ENCODE assay signal across 2 cellular contexts in genomic region chr4:31674313-31674947, GRCh38.
TF ChIP-seq lines count a peak whose summit lies in the region.

No MANE protein-coding gene starts in this region.

TF ChIP-seq in HepG2, 621 proteins besides CTCF, POLR2A, EP300 and RAD21 (continued from another document):
- no peak for TF ChIP-seq ZFP36L2 (CRISPR knock-in tag; IDR thresholded peaks at IDR 0.05)
- no peak for TF ChIP-seq SAFB2 (CRISPR knock-in tag; IDR thresholded peaks at IDR 0.05; ENCODE audit: borderline replicate concordance, low read depth)
- TF ChIP-seq ZNF619 (CRISPR knock-in tag; IDR thresholded peaks at IDR 0.05): no peak
- no peak for TF ChIP-seq ZFAT (CRISPR knock-in tag; conservative IDR thresholded peaks at IDR 0.05)
- no peak for TF ChIP-seq ZBED4 (CRISPR knock-in tag; IDR thresholded peaks at IDR 0.05; ENCODE audit: borderline replicate concordance)
- no peak for TF ChIP-seq PBX2 (CRISPR knock-in tag; IDR thresholded peaks at IDR 0.05)
- TF ChIP-seq ZNF746 (CRISPR knock-in tag; IDR thresholded peaks at IDR 0.05): no peak
- no peak for TF ChIP-seq ZNF12 (CRISPR knock-in tag; IDR thresholded peaks at IDR 0.05)
- TF ChIP-seq ONECUT2 (CRISPR knock-in tag; IDR thresholded peaks at IDR 0.05): no peak

TF ChIP-seq in SK-N-SH treated with all-trans-retinoic acid at 6 μM for 48 hours, 23 proteins besides CTCF, POLR2A, EP300 and RAD21 (continued from another document):
- TF ChIP-seq, protein P1, sequence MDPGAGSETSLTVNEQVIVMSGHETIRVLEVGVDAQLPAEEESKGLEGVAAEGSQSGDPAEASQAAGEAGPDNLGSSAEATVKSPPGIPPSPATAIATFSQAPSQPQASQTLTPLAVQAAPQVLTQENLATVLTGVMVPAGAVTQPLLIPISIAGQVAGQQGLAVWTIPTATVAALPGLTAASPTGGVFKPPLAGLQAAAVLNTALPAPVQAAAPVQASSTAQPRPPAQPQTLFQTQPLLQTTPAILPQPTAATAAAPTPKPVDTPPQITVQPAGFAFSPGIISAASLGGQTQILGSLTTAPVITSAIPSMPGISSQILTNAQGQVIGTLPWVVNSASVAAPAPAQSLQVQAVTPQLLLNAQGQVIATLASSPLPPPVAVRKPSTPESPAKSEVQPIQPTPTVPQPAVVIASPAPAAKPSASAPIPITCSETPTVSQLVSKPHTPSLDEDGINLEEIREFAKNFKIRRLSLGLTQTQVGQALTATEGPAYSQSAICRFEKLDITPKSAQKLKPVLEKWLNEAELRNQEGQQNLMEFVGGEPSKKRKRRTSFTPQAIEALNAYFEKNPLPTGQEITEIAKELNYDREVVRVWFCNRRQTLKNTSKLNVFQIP (CRISPR knock-in tag; IDR thresholded peaks at IDR 0.05; ENCODE audit: borderline replicate concordance, low read depth): no peak
